In the genomic region with DNA sequence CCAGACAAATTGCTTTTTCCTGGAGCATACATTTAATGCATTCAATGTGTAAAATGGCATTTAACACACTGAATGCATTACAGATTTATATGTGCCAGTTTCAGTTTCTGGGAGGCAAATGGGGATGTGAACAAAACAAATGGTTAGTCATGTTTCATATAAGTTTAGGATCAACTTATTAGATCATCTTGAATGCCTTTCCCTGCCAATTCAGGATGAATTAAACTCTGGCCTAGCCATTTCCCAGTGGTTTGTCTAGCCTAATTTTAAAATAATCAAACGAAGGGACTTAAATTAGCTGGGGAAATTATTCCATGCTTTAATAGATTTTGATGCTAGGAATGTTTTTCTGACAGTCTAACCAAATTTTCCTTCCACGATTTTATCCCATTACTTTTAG, we compare ENCODE assay signal across 21 cellular contexts.
"Had no signal": no experiment of that assay in that cellular context is flagged by ENCODE, and none has a peak within 500 bp of the region (broad histone marks: within the 10 kb centered on the region; RNA-seq: fewer than 3 reads in every experiment).

No MANE protein-coding gene starts in this region.

- H3K79me2 ChIP-seq: parathyroid adenoma had no signal

- H3K4me3 ChIP-seq: esophagus squamous epithelium, gastroesophageal sphincter, left lung, lung, prostate gland, right lobe of liver, testis, tibial nerve, upper lobe of right lung had no signal

- H3K36me3 ChIP-seq: esophagus squamous epithelium, gastroesophageal sphincter, left lung, prostate gland, right lobe of liver, tibial nerve, upper lobe of right lung had no signal

- H3K4me1 ChIP-seq: esophagus squamous epithelium, gastroesophageal sphincter, left lung, parathyroid adenoma, prostate gland, right lobe of liver, testis, tibial nerve, upper lobe of right lung had no signal

- H2AFZ ChIP-seq: parathyroid adenoma had no signal

- H3K9ac ChIP-seq: parathyroid adenoma had no signal

- ATAC-seq: effector memory CD8-positive, alpha-beta T cell; gastroesophageal sphincter; left lung; naive thymus-derived CD4-positive, alpha-beta T cell; right lobe of liver; stimulated activated effector memory CD8-positive, alpha-beta T cell treated with anti-CD3 and anti-CD28 coated beads, Interleukin-12 subunit alpha, Interleukin-12 subunit beta, amount 100 ng/mL, for 72 hours; stimulated activated naive CD8-positive, alpha-beta T cell treated with anti-CD3 and anti-CD28 coated beads, Interleukin-15, Interleukin-2, amounts not matched to agents 100 U/mL and 50 U/mL, for 24 hours; upper lobe of right lung had no signal

- DNase-seq: effector memory CD8-positive, alpha-beta T cell; esophagus squamous epithelium; glutamatergic neuron; immature natural killer cell; left lung; naive thymus-derived CD4-positive, alpha-beta T cell; nephron progenitor cell; retina; right lobe of liver; stimulated activated CD4-positive, alpha-beta T cell treated with anti-CD3 and anti-CD28 coated beads, Interleukin-4, amount 100 ng/mL, for 1 hour; stimulated activated CD8-positive, alpha-beta memory T cell treated with anti-CD3 and anti-CD28 coated beads, Interleukin-4, amount 100 ng/mL, for 48 hours; stimulated activated naive CD8-positive, alpha-beta T cell treated with anti-CD3 and anti-CD28 coated beads, Interleukin-15, Interleukin-2, amounts not matched to agents 100 U/mL and 50 U/mL, for 24 hours; testis; upper lobe of right lung had no signal

- H3K27ac ChIP-seq: epithelial cell of prostate, esophagus squamous epithelium, gastroesophageal sphincter, left lung, parathyroid adenoma, prostate gland, right lobe of liver, upper lobe of right lung had no signal

- H3K9me3 ChIP-seq: esophagus squamous epithelium, gastroesophageal sphincter, left lung, prostate gland, right lobe of liver, testis, tibial nerve, upper lobe of right lung had no signal

- H3K27me3 ChIP-seq: esophagus squamous epithelium, gastroesophageal sphincter, left lung, right lobe of liver, testis, tibial nerve, upper lobe of right lung had no signal
